14 cellular contexts compared by ENCODE assay signal in the genomic region with DNA sequence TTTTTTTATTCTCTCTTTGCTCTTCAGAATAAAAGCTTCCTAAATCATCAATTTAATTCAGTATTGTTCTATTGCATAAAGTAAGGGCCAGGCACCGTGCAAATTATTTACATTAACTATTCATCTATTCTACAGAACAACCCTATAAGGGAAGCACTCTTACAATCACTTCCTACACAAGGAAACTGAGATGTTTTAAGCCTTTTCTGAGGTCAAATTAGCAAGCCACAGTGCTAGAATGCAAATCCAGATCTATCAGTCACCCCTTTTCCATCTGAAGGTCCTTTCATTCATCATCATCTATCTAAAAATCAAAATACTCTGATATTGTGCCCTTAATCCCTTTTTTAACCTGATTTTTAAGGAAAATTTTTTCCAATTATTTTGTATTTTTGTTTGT. TPM values are rescaled to one million over a fixed set of nuclear protein-coding genes. Genes with fewer than 3 reads are reported as not detected.
A peak's percentile ranks its signal among the peaks of the same experiment; 100 is the strongest.
DNase-seq lines count a peak whose midpoint lies in the region; ATAC-seq and TF ChIP-seq lines count a peak whose summit lies in the region.
"Had no signal": no experiment of that assay in that cellular context is flagged by ENCODE, and none has a peak within 500 bp of the region (broad histone marks: within the 10 kb centered on the region; RNA-seq: fewer than 3 reads in every experiment).

No MANE protein-coding gene starts in this region.

- H3K79me2 ChIP-seq in OCI-LY7 (ENCODE audit: insufficient read depth, low read depth, low read length) = no peaks in the 10 kb centered on the region

- H3K27ac ChIP-seq in OCI-LY7 (ENCODE audit: low read depth, low read length, poor library complexity, severe bottlenecking) = no peak overlapping the region
- H3K27ac ChIP-seq: foreskin keratinocyte had no signal

- no peaks in the 10 kb centered on the region for H3K9me2 ChIP-seq in OCI-LY7 (ENCODE audit: insufficient read depth, low read length)

- no peaks in the 10 kb centered on the region for H3K36me3 ChIP-seq in OCI-LY7 (ENCODE audit: insufficient read depth, low read length)

- TF ChIP-seq CTCF in GM10266 (IDR thresholded peaks at IDR 0.05; ENCODE audit: control insufficient read depth, insufficient read depth, low read depth, missing control alignments) = no peak
- TF ChIP-seq CTCF in OCI-LY7 (conservative IDR thresholded peaks at IDR 0.05; ENCODE audit: low read length) = no peak

- intact Hi-C loops in OCI-LY7 (cut with micrococcal nuclease; ENCODE audit: unreplicated experiment) = no loop called here

- no peak overlapping the region for H3K4me3 ChIP-seq in OCI-LY7 (ENCODE audit: low read depth, low read length, poor library complexity, severe bottlenecking)

- BruUV-seq in OCI-LY7 (replicated peaks; lab: Mats Ljungman, UMichigan) = no TSS peak

- DNase-seq in left lobe of liver (ENCODE audit: low spot score) = no peak
- DNase-seq in GM10266 (ENCODE audit: extremely low spot score) = no peak
- DNase-seq in OCI-LY7 (ENCODE audit: low spot score) = no peak
- no peak for DNase-seq in kidney glomerular epithelial cell (lab: John Stamatoyannopoulos, UW)
- DNase-seq: activated naive CD8-positive, alpha-beta T cell treated with anti-CD3 and anti-CD28 coated beads, Interleukin-2, amount 50 U/mL, for 24 hours; activated T-cell treated with anti-CD3 and anti-CD28 coated beads, Interleukin-2, amount 50 U/mL, for 4 hours; AML-193; foreskin keratinocyte; NCI-H1930; NCI-H82 had no signal

- H3K9me3 ChIP-seq in OCI-LY7 (ENCODE audit: low read length) = no peaks in the 10 kb centered on the region

- no peak overlapping the region for H3K4me2 ChIP-seq in OCI-LY7 (ENCODE audit: low read length)

- H2AFZ ChIP-seq in OCI-LY7 (ENCODE audit: low read length) = no peak overlapping the region

- ATAC-seq in GM18519 (IDR thresholded peaks at IDR 0.05; ENCODE audit: low FRiP score, unreplicated experiment) = peak; percentile 49
- ATAC-seq in GM19467 (IDR thresholded peaks at IDR 0.05; ENCODE audit: unreplicated experiment) = peak; percentile 59
- peak; percentile 46 for ATAC-seq in HG02870 (IDR thresholded peaks at IDR 0.05; ENCODE audit: unreplicated experiment)
- ATAC-seq in HG03520 (IDR thresholded peaks at IDR 0.05; ENCODE audit: unreplicated experiment) = peak; percentile 69
- no peak for ATAC-seq in left lobe of liver
- ATAC-seq: activated naive CD8-positive, alpha-beta T cell treated with anti-CD3 and anti-CD28 coated beads, Interleukin-2, amount 50 U/mL, for 24 hours; activated T-cell treated with anti-CD3 and anti-CD28 coated beads, Interleukin-2, amount 50 U/mL, for 4 hours; foreskin keratinocyte had no signal

- POLR2A ChIA-PET in OCI-LY7 (lab: Charles Lee) = interaction anchor here (0.6 kb wide), 1 partner anchor 420 kb away, joined by 3 read pairs; no protein-coding TSS in a partner anchor

- H4K20me1 ChIP-seq in OCI-LY7 (ENCODE audit: insufficient read depth, low read length) = no peaks in the 10 kb centered on the region

- CTCF ChIA-PET in OCI-LY7 (lab: Charles Lee; ENCODE audit: unreplicated experiment) = no interaction called here

- H3K4me1 ChIP-seq in OCI-LY7 (ENCODE audit: insufficient read depth, low read length, poor library complexity, severe bottlenecking) = no peaks in the 10 kb centered on the region

RNA-seq across cellular contexts. Expression of gene FRK, which starts 31.2 kb away (rescaled TPM):
- 12.6 TPM for total RNA-seq in left lobe of liver
- total RNA-seq in OCI-LY7 (2014; rRNA removed; shearing (Covaris generic)) = 0.10 and 0.13 TPM in 2 replicates
- total RNA-seq in OCI-LY7 (2022) = 0.46 TPM in 2 replicates
